28 cellular contexts compared by ENCODE assay signal in the genomic region with DNA sequence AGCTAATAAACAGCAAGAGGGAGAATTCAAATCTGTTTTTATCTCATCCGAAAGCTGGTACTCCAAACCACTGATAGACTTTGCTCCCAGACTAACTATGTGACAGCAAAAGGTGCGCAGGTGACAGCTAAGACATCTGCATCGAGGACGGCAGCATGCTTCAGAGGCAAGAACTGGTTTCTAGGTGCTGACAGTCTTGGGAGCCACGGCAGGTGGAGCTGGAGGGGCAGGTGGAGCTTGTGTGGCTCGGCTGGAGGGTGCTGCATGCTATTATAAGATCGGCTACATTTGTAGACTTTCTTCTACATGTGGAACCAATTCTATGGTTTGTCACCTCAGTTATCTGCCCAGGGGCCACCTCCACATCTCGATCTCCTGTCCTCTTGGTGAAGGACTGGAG. TPM values are rescaled to one million over a fixed set of nuclear protein-coding genes. Genes with fewer than 3 reads are reported as not detected.
"Had no signal": no experiment of that assay in that cellular context is flagged by ENCODE, and none has a peak within 500 bp of the region (broad histone marks: within the 10 kb centered on the region; RNA-seq: fewer than 3 reads in every experiment).

No MANE protein-coding gene starts in this region.

- ATAC-seq: activated CD8-positive, alpha-beta memory T cell treated with anti-CD3 and anti-CD28 coated beads, Interleukin-2, amount 10 ng/mL, durations not matched to agents 7 days and 5 days; activated CD8-positive, alpha-beta T cell treated with anti-CD3 and anti-CD28 coated beads, Interleukin-2, amount 10 ng/mL, durations not matched to agents 7 days and 5 days; esophagus mucosa; WTC11 had no signal

- H3K27me3 Mint-ChIP-seq: activated CD4-positive, alpha-beta memory T cell treated with anti-CD3 and anti-CD28 coated beads for 36 hours; activated CD8-positive, alpha-beta memory T cell treated with anti-CD3 and anti-CD28 coated beads, Interleukin-2, amount 10 ng/mL, durations not matched to agents 7 days and 5 days; activated naive CD8-positive, alpha-beta T cell; dendritic cell treated with granulocyte-macrophage colony-stimulating factor and Interleukin-4, amounts not matched to agents 40 ng/mL and 50 ng/mL, for 4 days had no signal

- H3K4me3 ChIP-seq: cardiac muscle cell, coronary artery, dorsolateral prefrontal cortex had no signal

- H3K27ac Mint-ChIP-seq: activated CD4-positive, alpha-beta memory T cell treated with anti-CD3 and anti-CD28 coated beads for 36 hours; activated CD8-positive, alpha-beta memory T cell treated with anti-CD3 and anti-CD28 coated beads, Interleukin-2, amount 10 ng/mL, durations not matched to agents 7 days and 5 days; activated naive CD4-positive, alpha-beta T cell treated with anti-CD3 and anti-CD28 coated beads for 36 hours; activated naive CD8-positive, alpha-beta T cell; activated T-helper 1 cell treated with anti-CD3 and anti-CD28 coated beads, Interleukin-12 subunit alpha, Interleukin-12 subunit beta, Interleukin-2, Interleukin-4 antibody, amounts not matched to agents 30 ng/mL and 10 ng/mL and 1 ng/mL, durations not matched to agents 14 hours and 24 hours and 36 hours; activated T-helper 2 cell treated with anti-CD3 and anti-CD28 coated beads, Interferon-gamma antibody, Interleukin-2, Interleukin-4, amounts not matched to agents 10 μg/mL and 5 μg/mL and 100 μg/mL, durations not matched to agents 14 hours and 24 hours and 36 hours; dendritic cell treated with granulocyte-macrophage colony-stimulating factor and Interleukin-4, amounts not matched to agents 40 ng/mL and 50 ng/mL, for 4 days; endodermal cell; WTC11 had no signal

- H3K27ac ChIP-seq: cardiac muscle cell, coronary artery had no signal

- DNase-seq: activated CD4-positive, alpha-beta memory T cell treated with anti-CD3 and anti-CD28 coated beads for 36 hours; activated CD4-positive, alpha-beta T cell treated with anti-CD3 and anti-CD28 coated beads for 48 hours; activated CD8-positive, alpha-beta memory T cell treated with anti-CD3 and anti-CD28 coated beads, Interleukin-2, amount 10 ng/mL, durations not matched to agents 7 days and 5 days; activated CD8-positive, alpha-beta memory T cell treated with anti-CD3 and anti-CD28 coated beads, Interleukin-2, amount 50 U/mL, for 4 hours; activated CD8-positive, alpha-beta T cell treated with anti-CD3 and anti-CD28 coated beads, Interleukin-2, amount 10 ng/mL, durations not matched to agents 7 days and 5 days; activated effector memory CD4-positive, alpha-beta T cell treated with anti-CD3 and anti-CD28 coated beads, Interleukin-2, amount 50 U/mL, for 16 hours; activated naive CD4-positive, alpha-beta T cell treated with anti-CD3 and anti-CD28 coated beads for 36 hours; activated T-cell treated with anti-CD3 and anti-CD28 coated beads, Interleukin-2, amount 50 U/mL, for 1 hour; activated T-cell treated with anti-CD3 and anti-CD28 coated beads, Interleukin-2, amount 50 U/mL, for 48 hours; amniotic stem cell; anterior cingulate cortex; central memory CD4-positive, alpha-beta T cell; dorsolateral prefrontal cortex; effector memory CD4-positive, alpha-beta T cell; endodermal cell; foreskin fibroblast; T-helper 2 cell had no signal

- H3K9me3 Mint-ChIP-seq: activated CD4-positive, alpha-beta memory T cell treated with anti-CD3 and anti-CD28 coated beads for 36 hours; activated naive CD4-positive, alpha-beta T cell treated with anti-CD3 and anti-CD28 coated beads for 36 hours; activated T-helper 1 cell treated with anti-CD3 and anti-CD28 coated beads, Interleukin-12 subunit alpha, Interleukin-12 subunit beta, Interleukin-2, Interleukin-4 antibody, amounts not matched to agents 30 ng/mL and 10 ng/mL and 1 ng/mL, durations not matched to agents 14 hours and 24 hours and 36 hours; activated T-helper 2 cell treated with anti-CD3 and anti-CD28 coated beads, Interferon-gamma antibody, Interleukin-2, Interleukin-4, amounts not matched to agents 10 μg/mL and 5 μg/mL and 100 μg/mL, durations not matched to agents 14 hours and 24 hours and 36 hours; dendritic cell treated with granulocyte-macrophage colony-stimulating factor and Interleukin-4, amounts not matched to agents 40 ng/mL and 50 ng/mL, for 4 days; endodermal cell; WTC11 had no signal

- FAIRE-seq: astrocyte, frontal cortex had no signal

- H3K4me3 Mint-ChIP-seq: activated CD4-positive, alpha-beta memory T cell treated with anti-CD3 and anti-CD28 coated beads for 36 hours; activated CD8-positive, alpha-beta memory T cell treated with anti-CD3 and anti-CD28 coated beads, Interleukin-2, amount 10 ng/mL, durations not matched to agents 7 days and 5 days; activated CD8-positive, alpha-beta T cell treated with anti-CD3 and anti-CD28 coated beads, Interleukin-2, amount 10 ng/mL, durations not matched to agents 7 days and 5 days; activated naive CD4-positive, alpha-beta T cell treated with anti-CD3 and anti-CD28 coated beads for 36 hours; activated naive CD8-positive, alpha-beta T cell; activated T-helper 1 cell treated with anti-CD3 and anti-CD28 coated beads, Interleukin-12 subunit alpha, Interleukin-12 subunit beta, Interleukin-2, Interleukin-4 antibody, amounts not matched to agents 30 ng/mL and 10 ng/mL and 1 ng/mL, durations not matched to agents 14 hours and 24 hours and 36 hours; dendritic cell treated with granulocyte-macrophage colony-stimulating factor and Interleukin-4, amounts not matched to agents 40 ng/mL and 50 ng/mL, for 4 days; endodermal cell; WTC11 had no signal

- H3K27me3 ChIP-seq: cardiac muscle cell, dorsolateral prefrontal cortex had no signal

- H3K4me1 Mint-ChIP-seq: activated CD8-positive, alpha-beta memory T cell treated with anti-CD3 and anti-CD28 coated beads, Interleukin-2, amount 10 ng/mL, durations not matched to agents 7 days and 5 days; WTC11 had no signal

RNA-seq across cellular contexts. Expression of a gene that starts 21.8 kb away (rescaled TPM):
- total RNA-seq: activated CD4-positive, alpha-beta memory T cell treated with anti-CD3 and anti-CD28 coated beads for 36 hours; activated CD8-positive, alpha-beta memory T cell treated with anti-CD3 and anti-CD28 coated beads for 36 hours; activated CD8-positive, alpha-beta memory T cell treated with anti-CD3 and anti-CD28 coated beads, Interleukin-2, amount 10 ng/mL, durations not matched to agents 7 days and 5 days; activated CD8-positive, alpha-beta T cell treated with anti-CD3 and anti-CD28 coated beads, Interleukin-2, amount 10 ng/mL, durations not matched to agents 7 days and 5 days; activated naive CD4-positive, alpha-beta T cell treated with anti-CD3 and anti-CD28 coated beads for 36 hours; activated T-helper 1 cell treated with anti-CD3 and anti-CD28 coated beads, Interleukin-12 subunit alpha, Interleukin-12 subunit beta, Interleukin-2, Interleukin-4 antibody, amounts not matched to agents 30 ng/mL and 10 ng/mL and 1 ng/mL, durations not matched to agents 14 hours and 24 hours and 36 hours; astrocyte; cardiac muscle cell; endodermal cell; WTC11 had no signal
- polyA plus RNA-seq: cardiac muscle cell had no signal
